24 cellular contexts compared by ENCODE assay signal in genomic region chr16:74766729-74767128, GRCh38. TPM values are rescaled to one million over a fixed set of nuclear protein-coding genes. Genes with fewer than 3 reads are reported as not detected.
DNase-seq lines count a peak whose midpoint lies in the region; ATAC-seq, FAIRE-seq and TF ChIP-seq lines count a peak whose summit lies in the region.
"Had no signal": no experiment of that assay in that cellular context is flagged by ENCODE, and none has a peak within 500 bp of the region (broad histone marks: within the 10 kb centered on the region; RNA-seq: fewer than 3 reads in every experiment).

No MANE protein-coding gene starts in this region.

- TF ChIP-seq CTCF in DND-41 (IDR thresholded peaks at IDR 0.05; ENCODE audit: borderline replicate concordance, extremely low read depth, low read length, poor library complexity, severe bottlenecking) (peak; percentile 30), GM13977 (IDR thresholded peaks at IDR 0.05; ENCODE audit: extremely low read depth, insufficient read depth, missing control alignments) (peak; percentile 32), OCI-LY3 (IDR thresholded peaks at IDR 0.05; ENCODE audit: low read depth, low read length) (peak; percentile 19), H1 (IDR thresholded peaks at IDR 0.05; ENCODE audit: control extremely low read depth in 1 of 3, insufficient read depth in 1 of 3, low read depth in 1 of 3, low read length in 3 of 3) (peak; percentile 61 to 78 (median 63))

- H3K4me3 ChIP-seq in DND-41 (ENCODE audit: low read depth in 1 of 2, low read length in 2 of 2) (no peak overlapping the region), OCI-LY3 (ENCODE audit: low read length) (no peak overlapping the region), H1 (ENCODE audit: extremely low read depth in 1 of 4, insufficient read depth in 2 of 4, low read depth in 3 of 4, low read length in 4 of 4) (no peak overlapping the region)
- H3K4me3 ChIP-seq: left ventricle myocardium inferior had no signal

- H3K4me2 ChIP-seq in DND-41 (ENCODE audit: insufficient read depth, low read length) (no peak overlapping the region), OCI-LY3 (ENCODE audit: low read length) (no peak overlapping the region), H1 (ENCODE audit: insufficient read depth in 1 of 2, low read depth in 2 of 2, low read length in 2 of 2) (no peak overlapping the region)

- no peaks in the 10 kb centered on the region for H3K79me1 ChIP-seq in H1 (ENCODE audit: low read depth, low read length)

- H2BK5ac ChIP-seq in H1 (ENCODE audit: low read depth, low read length), result no peak overlapping the region

- no peak overlapping the region for H4K91ac ChIP-seq in H1 (replicated peaks; ENCODE audit: insufficient read length, low read length)

- no peaks in the 10 kb centered on the region for H3K79me2 ChIP-seq in DND-41 (ENCODE audit: insufficient read depth, low read length)
- H3K79me2 ChIP-seq in OCI-LY3 (ENCODE audit: low read length), result no peaks in the 10 kb centered on the region
- no peaks in the 10 kb centered on the region for H3K79me2 ChIP-seq in H1 (ENCODE audit: control insufficient read depth in 1 of 2, insufficient read depth in 2 of 2, low read length in 2 of 2)

- no peak for DNase-seq in DND-41
- no peak for DNase-seq in GM13977 (ENCODE audit: low spot score)
- DNase-seq in H1 (ENCODE audit: low read depth in 1 of 2, low spot score in 2 of 2), result peak in 1 of 2 experiments; percentile 67
- no peak for DNase-seq in NCI-H1092 treated with DMSO at 0.1 percent for 48 hours (lab: John Stamatoyannopoulos, UW)
- DNase-seq in NCI-H748 treated with DMSO at 0.1 percent for 48 hours (lab: John Stamatoyannopoulos, UW), result no peak
- DNase-seq: activated B cell treated with CpG ODN at 0.5 μM for 24 hours; activated CD8-positive, alpha-beta T cell treated with anti-CD3 and anti-CD28 coated beads, Interleukin-2, amount 10 ng/mL, durations not matched to agents 7 days and 5 days; activated naive CD4-positive, alpha-beta T cell treated with anti-CD3 and anti-CD28 coated beads, Interleukin-2, amount 10 ng/mL, durations not matched to agents 7 days and 5 days; activated T-cell treated with anti-CD3 and anti-CD28 coated beads, Interleukin-2, amount 50 U/mL, for 24 hours; AML-193; effector memory CD8-positive, alpha-beta T cell; left ventricle myocardium inferior; NCI-H1930; NCI-H345; T-helper 1 cell; trophoblast cell had no signal

- H2BK120ac ChIP-seq in H1 (replicated peaks; ENCODE audit: low read depth, low read length), result no peak overlapping the region

- no peak for TF ChIP-seq EP300 in H1 (IDR thresholded peaks at IDR 0.05; ENCODE audit: borderline replicate concordance in 1 of 2, low read depth in 2 of 2, low read length in 2 of 2)

- H4K20me1 ChIP-seq in DND-41 (ENCODE audit: insufficient read depth, low read length) (no peaks in the 10 kb centered on the region), OCI-LY3 (ENCODE audit: insufficient read depth, low read length) (no peaks in the 10 kb centered on the region), H1 (replicated peaks in 1 of 2; ENCODE audit: control insufficient read depth in 1 of 2, insufficient read depth in 2 of 2, low read length in 2 of 2) (no peaks in the 10 kb centered on the region)

- H3K9me3 ChIP-seq in DND-41 (ENCODE audit: insufficient read depth, low read length, severe bottlenecking) (no peaks in the 10 kb centered on the region), OCI-LY3 (ENCODE audit: insufficient read depth, low read length) (no peaks in the 10 kb centered on the region), H1 (ENCODE audit: insufficient read depth in 2 of 2, low read depth in 1 of 2, low read length in 1 of 2) (no peaks in the 10 kb centered on the region)
- H3K9me3 ChIP-seq: left ventricle myocardium inferior had no signal

- H3K56ac ChIP-seq in H1 (replicated peaks; ENCODE audit: insufficient read length, low read depth, low read length), result no peak overlapping the region

- no peak overlapping the region for H2AK5ac ChIP-seq in H1 (ENCODE audit: low read depth, low read length)

- TF ChIP-seq RAD21 in H1 (IDR thresholded peaks at IDR 0.05 in 1 of 2, conservative IDR thresholded peaks at IDR 0.05 in 1 of 2; ENCODE audit: low read depth in 2 of 2, low read length in 2 of 2), result peak; percentile 62 to 72

- no peak for FAIRE-seq in H1 (lab: Jason Lieb, UNC)
- FAIRE-seq: astrocyte had no signal

- H3K14ac ChIP-seq in H1 (ENCODE audit: insufficient read length), result no peak overlapping the region

- TF ChIP-seq POLR2A in H1 (IDR thresholded peaks at IDR 0.05; ENCODE audit: control extremely low read depth in 1 of 2, low read depth in 2 of 2, low read length in 2 of 2), result no peak

- H2BK12ac ChIP-seq in H1 (ENCODE audit: low read depth, low read length), result no peak overlapping the region

- H3K27me3 ChIP-seq in DND-41 (ENCODE audit: insufficient read depth, low read length, poor library complexity) (peaks cover 7% of the 10 kb centered on the region), OCI-LY3 (ENCODE audit: low read depth, low read length) (peaks cover 20% of the 10 kb centered on the region), H1 (replicated peaks in 1 of 4; ENCODE audit: control insufficient read depth in 3 of 4, extremely low read depth in 1 of 4, insufficient read depth in 3 of 4, low read length in 3 of 4) (no peaks in the 10 kb centered on the region; a peak in 1 of 7 replicates)

- H3K4me1 ChIP-seq in DND-41 (ENCODE audit: insufficient read depth, low read length) (no peaks in the 10 kb centered on the region), OCI-LY3 (ENCODE audit: low read length) (peaks cover 5% of the 10 kb centered on the region), H1 (replicated peaks in 1 of 4; ENCODE audit: control insufficient read depth in 3 of 4, insufficient read depth in 4 of 4, low read length in 3 of 4) (no peaks in the 10 kb centered on the region)
- H3K4me1 ChIP-seq: left ventricle myocardium inferior had no signal

- POLR2A ChIA-PET in H1 (lab: Charles Lee; ENCODE audit: partially characterized antibody), result no interaction called here

- H3K23me2 ChIP-seq in H1 (ENCODE audit: low read depth, low read length), result no peaks in the 10 kb centered on the region

- in situ Hi-C loops in GM13977 (cut with MboI; ENCODE audit: low pct_unique_long_range_greater_than_20kb, low sequenced_read_pairs, unreplicated experiment), result no loop called here

- no peak overlapping the region for H4K8ac ChIP-seq in H1 (ENCODE audit: extremely low read depth, insufficient read depth, low read length)

- H3K18ac ChIP-seq in H1 (ENCODE audit: extremely low read depth, low read length), result no peak overlapping the region

- no peak overlapping the region for H2BK20ac ChIP-seq in H1 (ENCODE audit: low read length)

- H2BK15ac ChIP-seq in H1 (ENCODE audit: low read length), result no peak overlapping the region

- H3K27ac ChIP-seq in DND-41 (ENCODE audit: low read length) (no peak overlapping the region), OCI-LY3 (ENCODE audit: low read length) (no peak overlapping the region), H1 (ENCODE audit: low read depth, low read length) (no peak overlapping the region)
- H3K27ac ChIP-seq: left ventricle myocardium inferior had no signal

- CTCF ChIA-PET in H1 (lab: Charles Lee; ENCODE audit: partially characterized antibody), result interaction anchor here (0.6 to 3.9 kb wide), 13 partner anchors 9 to 558 kb away, joined by 3 to 27 read pairs (median 4); no protein-coding TSS in a partner anchor

- H3K23ac ChIP-seq in H1 (ENCODE audit: insufficient read length), result no peak overlapping the region

- H2AFZ ChIP-seq in DND-41 (ENCODE audit: low read depth, low read length) (no peak overlapping the region), OCI-LY3 (ENCODE audit: low read depth, low read length) (no peak overlapping the region), H1 (ENCODE audit: low read length) (no peak overlapping the region)

- H3K36me3 ChIP-seq in DND-41 (ENCODE audit: insufficient read depth, low read length) (no peaks in the 10 kb centered on the region), OCI-LY3 (replicated peaks; ENCODE audit: low read depth, low read length) (no peaks in the 10 kb centered on the region), H1 (ENCODE audit: control insufficient read depth in 2 of 4, insufficient read depth in 4 of 4, low read length in 3 of 4) (no peaks in the 10 kb centered on the region)
- H3K36me3 ChIP-seq: left ventricle myocardium inferior had no signal

- H3K4ac ChIP-seq in H1 (replicated peaks; ENCODE audit: insufficient read length, low read depth, low read length), result no peak overlapping the region

- ATAC-seq in DND-41 (ENCODE audit: insufficient read depth, low read depth) (no peak), HG03039 (IDR thresholded peaks at IDR 0.05; ENCODE audit: unreplicated experiment) (no peak), HG02973 (IDR thresholded peaks at IDR 0.05; ENCODE audit: unreplicated experiment) (no peak)
- ATAC-seq: activated CD8-positive, alpha-beta T cell treated with anti-CD3 and anti-CD28 coated beads, Interleukin-2, amount 10 ng/mL, durations not matched to agents 7 days and 5 days; effector memory CD8-positive, alpha-beta T cell had no signal

- H4K5ac ChIP-seq in H1 (ENCODE audit: insufficient read length, low read depth, low read length), result no peak overlapping the region

- 84% methylated on average over 7 of the region's 7 CpGs; no CpG with 5 or more reads in 1 of the 2 experiments for WGBS in H1 (ENCODE audit: extremely low coverage in 1 of 2, insufficient coverage in 1 of 2, insufficient read length in 1 of 2, insufficient replicate concordance in 2 of 2, low coverage in 1 of 2, low lambda C conversion rate in 2 of 2, missing lambda C conversion rate in 1 of 2), 2 experiments

- H3K9ac ChIP-seq in DND-41 (ENCODE audit: low read depth, low read length) (no peak overlapping the region), OCI-LY3 (ENCODE audit: low read length) (no peak overlapping the region), H1 (replicated peaks in 1 of 4; ENCODE audit: extremely low read depth in 1 of 4, low read depth in 3 of 4, low read length in 3 of 4) (no peak overlapping the region)

TF ChIP-seq in H1, 55 proteins besides CTCF, POLR2A, EP300 and RAD21 (continues in another document):
- TF ChIP-seq, protein P1, sequence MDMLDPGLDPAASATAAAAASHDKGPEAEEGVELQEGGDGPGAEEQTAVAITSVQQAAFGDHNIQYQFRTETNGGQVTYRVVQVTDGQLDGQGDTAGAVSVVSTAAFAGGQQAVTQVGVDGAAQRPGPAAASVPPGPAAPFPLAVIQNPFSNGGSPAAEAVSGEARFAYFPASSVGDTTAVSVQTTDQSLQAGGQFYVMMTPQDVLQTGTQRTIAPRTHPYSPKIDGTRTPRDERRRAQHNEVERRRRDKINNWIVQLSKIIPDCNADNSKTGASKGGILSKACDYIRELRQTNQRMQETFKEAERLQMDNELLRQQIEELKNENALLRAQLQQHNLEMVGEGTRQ (IDR thresholded peaks at IDR 0.05; ENCODE audit: low read length), result no peak

RNA-seq across cellular contexts. Expression of gene FA2H, which starts 7.9 kb away (rescaled TPM):
- 1.6 and 2.1 TPM in 2 replicates for total RNA-seq in H1 (2021; fragmentation: NEBNext Ultra II Directional; extraction: Animal tissue kit (Norgen Biotek cat#: 25700))
- polyA plus RNA-seq in H1 (2011; rRNA removed), result 2.5 and 3.0 TPM in 2 replicates
- 0.93 TPM for polyA plus RNA-seq in H1 (2011; cell fraction: cytosol; rRNA removed)
- 3.6 TPM for polyA plus RNA-seq in H1 (2011; cell fraction: nucleus; rRNA removed)
- 1.4 to 3.3 TPM (median 2.5 TPM) in 4 replicates for polyA plus RNA-seq in H1 (2012, experiment 1 of 2)
- polyA plus RNA-seq in H1 (2012, experiment 2 of 2), result 2.0 TPM
- 2.5 TPM for polyA plus RNA-seq in H1 (2013, experiment 1 of 2)
- polyA plus RNA-seq in H1 (2013, experiment 2 of 2), result 3.8 TPM
- polyA minus RNA-seq in H1 (2011; rRNA and poly(A)+ RNA removed), result 2.4 and 4.4 TPM in 2 replicates
- polyA minus RNA-seq in H1 (2011; cell fraction: cytosol; rRNA and poly(A)+ RNA removed), result 1.4 TPM
- 0.90 TPM for polyA minus RNA-seq in H1 (2011; cell fraction: nucleus; rRNA and poly(A)+ RNA removed)
- total RNA-seq: activated CD8-positive, alpha-beta T cell treated with anti-CD3 and anti-CD28 coated beads, Interleukin-2, amount 10 ng/mL, durations not matched to agents 7 days and 5 days; fibroblast of lung; left ventricle myocardium inferior; posterior vena cava; skeletal muscle tissue had no signal
- polyA plus RNA-seq: fibroblast of lung, neural cell had no signal
